ENCODE assay signal across 26 cellular contexts in the genomic region with DNA sequence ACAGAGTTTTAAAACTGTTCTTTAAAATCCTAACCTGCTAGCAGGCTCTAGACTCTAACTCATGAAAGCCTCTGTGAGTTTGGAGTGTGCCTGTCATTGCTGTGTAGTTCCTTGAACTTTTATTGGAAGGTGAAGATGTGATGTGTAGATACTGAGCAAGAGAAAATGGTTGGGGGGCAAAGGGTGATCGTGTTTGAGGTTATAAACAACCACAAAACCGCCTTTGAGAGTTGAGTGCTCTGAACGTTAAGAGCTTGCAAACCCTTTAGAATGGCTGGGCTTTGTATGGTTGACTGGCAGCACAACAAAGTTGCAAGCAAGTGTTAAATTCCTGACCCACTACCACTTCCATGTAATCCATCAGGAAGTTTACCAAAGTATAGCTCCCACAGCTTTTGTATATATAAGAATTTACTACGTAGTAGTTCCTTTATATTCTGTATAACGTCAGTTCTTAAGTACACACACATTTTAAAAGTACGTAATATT.
"Had no signal": no experiment of that assay in that cellular context is flagged by ENCODE, and none has a peak within 500 bp of the region (broad histone marks: within the 10 kb centered on the region; RNA-seq: fewer than 3 reads in every experiment).

No MANE protein-coding gene starts in this region.

- ATAC-seq: activated CD4-positive, CD25-positive, alpha-beta regulatory T cell treated with anti-CD3 and anti-CD28 coated beads, Interleukin-2, amount 50 U/mL, for 24 hours; activated CD8-positive, alpha-beta T cell treated with anti-CD3 and anti-CD28 coated beads, Interleukin-2, amount 10 ng/mL, durations not matched to agents 7 days and 5 days; activated naive CD4-positive, alpha-beta T cell treated with anti-CD3 and anti-CD28 coated beads, Interleukin-2, amount 50 U/mL, for 72 hours; activated naive CD8-positive, alpha-beta T cell treated with anti-CD3 and anti-CD28 coated beads, Interleukin-2, amount 50 U/mL, for 24 hours; PC-3; SK-N-SH treated with all-trans-retinoic acid at 6 μM for 48 hours had no signal

- H3K4me3 ChIP-seq: ascending aorta, MG63, SJSA1 had no signal

- H3K36me3 ChIP-seq: ascending aorta, SJSA1 had no signal

- H3K27ac ChIP-seq: ascending aorta, SJSA1 had no signal

- H3K4me1 ChIP-seq: SJSA1 had no signal

- H3K27me3 ChIP-seq: ascending aorta, MG63, SJSA1 had no signal

- DNase-seq: activated CD4-positive, alpha-beta T cell treated with anti-CD3 and anti-CD28 coated beads for 4 hours; activated CD4-positive, alpha-beta T cell treated with anti-CD3 and anti-CD28 coated beads, Interleukin-2, amount 50 U/mL, for 4 hours; activated CD8-positive, alpha-beta memory T cell treated with anti-CD3 and anti-CD28 coated beads, Interleukin-2, amount 50 U/mL, for 48 hours; activated CD8-positive, alpha-beta T cell treated with anti-CD3 and anti-CD28 coated beads, Interleukin-2, amount 10 ng/mL, durations not matched to agents 7 days and 5 days; activated effector memory CD4-positive, alpha-beta T cell treated with Interleukin-2 at 50 U/mL for 16 hours; activated naive CD4-positive, alpha-beta T cell; activated naive CD8-positive, alpha-beta T cell treated with anti-CD3 and anti-CD28 coated beads, Interleukin-2, amount 50 U/mL, for 24 hours; activated T-cell treated with anti-CD3 and anti-CD28 coated beads, Interleukin-2, amount 50 U/mL, for 1 hour; amniotic stem cell; KBM-7; MG63; MV-4-11; NCI-H1092 treated with DMSO at 0.1 percent for 48 hours; NCI-H1417 treated with DMSO at 0.1 percent for 48 hours; NCI-H1694; NCI-H2029; NCI-H446 treated with DMSO at 0.1 percent for 48 hours; NCI-H69; PC-3; SHP77; SW 1271 had no signal
